ENCODE assay signal across 8 cellular contexts in the genomic region with DNA sequence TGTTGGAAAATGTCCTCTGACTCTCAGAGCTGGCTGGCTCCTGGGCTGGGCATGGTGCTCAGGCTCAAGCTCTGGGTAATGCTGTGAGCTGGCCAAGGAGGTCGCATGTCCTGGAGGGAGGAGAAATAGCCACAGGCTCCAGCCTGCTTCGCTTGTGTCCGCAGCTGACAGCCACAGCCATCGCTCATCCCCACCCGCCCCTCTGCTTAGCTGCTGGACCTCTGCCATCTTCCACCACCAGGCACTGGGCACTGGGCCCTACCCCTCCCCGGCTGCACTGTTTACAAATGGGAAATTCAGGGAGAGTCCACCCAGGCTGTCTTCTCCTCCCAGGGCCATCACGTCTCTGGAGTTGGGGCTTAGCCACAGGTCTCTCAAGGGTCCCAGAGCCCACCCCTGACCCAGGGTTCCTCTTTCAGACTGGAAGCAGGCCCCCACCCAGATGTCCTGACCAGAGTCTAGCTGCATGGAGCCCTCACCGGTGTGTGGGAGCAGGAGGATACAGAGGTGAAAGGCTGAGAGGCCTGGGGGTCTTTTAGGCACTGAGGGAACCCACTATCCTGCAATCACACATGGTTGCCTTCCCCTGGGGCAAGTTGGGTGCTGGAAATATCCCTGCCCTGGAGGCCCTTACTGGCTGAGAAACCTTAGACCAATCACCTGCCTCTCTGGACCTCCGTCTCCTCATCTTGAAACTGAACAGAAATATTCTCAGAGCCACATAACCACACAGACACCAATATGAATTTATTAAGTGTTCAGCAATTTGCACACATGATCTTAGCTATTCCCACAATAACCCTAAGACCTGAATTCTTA.
A peak's percentile ranks its signal among the peaks of the same experiment; 100 is the strongest.
DNase-seq lines count a peak whose midpoint lies in the region; ATAC-seq and TF ChIP-seq lines count a peak whose summit lies in the region.

No MANE protein-coding gene starts in this region.

- H3K27me3 ChIP-seq in osteoblast (ENCODE audit: insufficient read depth, low read length): peaks cover 8% of the 10 kb centered on the region

- peak; percentile 50 for DNase-seq in GM03348 (ENCODE audit: low spot score)
- DNase-seq in NCI-H2196 (lab: John Stamatoyannopoulos, UW; ENCODE audit: unreplicated experiment): peak; percentile 83
- peak; percentile 78 for DNase-seq in osteoblast (ENCODE audit: insufficient read length, low spot score, missing footprints)
- no peak for DNase-seq in activated T-cell treated with anti-CD3 and anti-CD28 coated beads for 4 hours

- ATAC-seq in GM21576 (IDR thresholded peaks at IDR 0.05; ENCODE audit: unreplicated experiment) (peak; percentile 72), esophagus mucosa (peak; percentile 9), GM19455 (IDR thresholded peaks at IDR 0.05; ENCODE audit: unreplicated experiment) (no peak), HG02588 (IDR thresholded peaks at IDR 0.05; ENCODE audit: unreplicated experiment) (no peak)

- no peaks in the 10 kb centered on the region for H3K36me3 ChIP-seq in osteoblast (ENCODE audit: insufficient read depth, low read length)

- no peaks in the 10 kb centered on the region for H4K20me1 ChIP-seq in osteoblast (ENCODE audit: insufficient read depth, low read length)

- no peak for TF ChIP-seq CTCF in osteoblast (IDR thresholded peaks at IDR 0.05; ENCODE audit: extremely low read depth, low read depth, low read length)

- peak overlapping the region; percentile 11 for H2AFZ ChIP-seq in osteoblast (ENCODE audit: low read length)

- H3K4me2 ChIP-seq in osteoblast (ENCODE audit: insufficient read depth, low read length): no peak overlapping the region

- H3K9me3 ChIP-seq in osteoblast (ENCODE audit: low read depth, low read length): peaks cover 3% of the 10 kb centered on the region

- no peak overlapping the region for H3K27ac ChIP-seq in osteoblast (ENCODE audit: low read depth, low read length)

- no peaks in the 10 kb centered on the region for H3K79me2 ChIP-seq in osteoblast (ENCODE audit: insufficient read depth, low read length)

- peaks cover 5% of the 10 kb centered on the region for H3K4me1 ChIP-seq in osteoblast (ENCODE audit: insufficient read depth, low read length)

- no peak overlapping the region for H3K4me3 ChIP-seq in osteoblast (ENCODE audit: insufficient read depth, low read length)

Comparison
In these comparisons a context has a peak if more than half of its experiments do, and no peak if none do; other contexts are left out.
1. ATAC-seq: peak in GM21576 (single experiment) and esophagus mucosa (single experiment); none in GM19455 (single experiment) and HG02588 (single experiment).